ENCODE assay signal across 9 cellular contexts in the genomic region with DNA sequence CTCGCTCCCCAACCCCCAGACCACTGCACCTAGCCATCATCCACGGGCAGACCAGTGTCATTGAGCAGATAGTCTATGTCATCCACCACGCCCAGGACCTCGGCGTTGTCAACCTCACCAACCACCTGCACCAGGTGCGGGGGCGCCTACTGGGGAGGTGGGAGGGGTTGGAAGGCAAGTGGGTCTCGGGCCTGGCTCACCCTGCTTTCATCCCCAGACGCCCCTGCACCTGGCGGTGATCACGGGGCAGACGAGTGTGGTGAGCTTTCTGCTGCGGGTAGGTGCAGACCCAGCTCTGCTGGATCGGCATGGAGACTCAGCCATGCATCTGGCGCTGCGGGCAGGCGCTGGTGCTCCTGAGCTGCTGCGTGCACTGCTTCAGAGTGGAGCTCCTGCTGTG. TPM values are rescaled to one million over a fixed set of nuclear protein-coding genes. Genes with fewer than 3 reads are reported as not detected.
DNase-seq lines count a peak whose midpoint lies in the region; ATAC-seq, FAIRE-seq and TF ChIP-seq lines count a peak whose summit lies in the region.
"Had no signal": no experiment of that assay in that cellular context is flagged by ENCODE, and none has a peak within 500 bp of the region (broad histone marks: within the 10 kb centered on the region; RNA-seq: fewer than 3 reads in every experiment).

No MANE protein-coding gene starts in this region.

- H3K9me3 Mint-ChIP-seq in HFFc6, result no peaks in the 10 kb centered on the region
- H3K9me3 Mint-ChIP-seq in activated T-cell treated with anti-CD3 and anti-CD28 coated beads, Interleukin-2, amount 50 U/mL, for 4 hours, result no peaks in the 10 kb centered on the region

- ATAC-seq in activated T-cell treated with anti-CD3 and anti-CD28 coated beads, Interleukin-2, amount 50 U/mL, for 4 hours, result no peak
- ATAC-seq in mucosa of descending colon (no peak), HG02623 (IDR thresholded peaks at IDR 0.05; ENCODE audit: unreplicated experiment) (no peak)

- H3K27ac Mint-ChIP-seq in HFFc6, result peak overlapping the region; percentile 46; the same call in 1 of the 2 replicates

- H3K27ac ChIP-seq in BLaER1 treated with 17β-estradiol and CSF1 and Interleukin-3, amounts not matched to agents 10 nM and 100 nM, result peak overlapping the region in 2 of 11 experiments; percentile 25 to 74; a peak in 3 of 22 replicates
- no peak overlapping the region for H3K27ac ChIP-seq in SJCRH30

- no peaks in the 10 kb centered on the region for H3K36me3 Mint-ChIP-seq in HFFc6 (ENCODE audit: low read depth)
- peaks cover 31% of the 10 kb centered on the region for H3K36me3 Mint-ChIP-seq in activated T-cell treated with anti-CD3 and anti-CD28 coated beads, Interleukin-2, amount 50 U/mL, for 4 hours (ENCODE audit: insufficient read depth)

- no peaks in the 10 kb centered on the region for H3K27me3 ChIP-seq in BLaER1 treated with 17β-estradiol and CSF1 and Interleukin-3, amounts not matched to agents 10 nM and 100 nM
- no peaks in the 10 kb centered on the region for H3K27me3 ChIP-seq in SJCRH30

- H3K9ac ChIP-seq in BLaER1 treated with 17β-estradiol and CSF1 and Interleukin-3, amounts not matched to agents 10 nM and 100 nM, result peak overlapping the region; percentile 68 to 85 (median 77); a peak in 20 of 22 replicates

- H3K4me1 ChIP-seq in BLaER1 treated with 17β-estradiol and CSF1 and Interleukin-3, amounts not matched to agents 10 nM and 100 nM, result peaks cover 31 to 41% (median 36%) of the 10 kb centered on the region in 10 experiments
- H3K4me1 ChIP-seq in mucosa of descending colon (ENCODE audit: low read depth), result peaks cover 17% of the 10 kb centered on the region
- H3K4me1 ChIP-seq in SJCRH30, result peaks cover 13% of the 10 kb centered on the region; the same call in 1 of the 2 replicates

- no peak for FAIRE-seq in GM19239 (lab: Jason Lieb, UNC)

- TF ChIP-seq CTCF in HFFc6 (IDR thresholded peaks at IDR 0.05) (no peak), mucosa of descending colon (IDR thresholded peaks at IDR 0.05) (no peak)

- H4K20me1 ChIP-seq in BLaER1 treated with 17β-estradiol and CSF1 and Interleukin-3, amounts not matched to agents 10 nM and 100 nM, result peaks cover 0 to 85% (median 32%) of the 10 kb centered on the region in 11 experiments; a peak in 16 of 22 replicates

- H3K4me3 Mint-ChIP-seq in HFFc6, result no peak overlapping the region
- peak overlapping the region; percentile 97 for H3K4me3 Mint-ChIP-seq in activated T-cell treated with anti-CD3 and anti-CD28 coated beads, Interleukin-2, amount 50 U/mL, for 4 hours

- peak overlapping the region in 8 of 10 experiments; percentile 48 to 75 (median 64); a peak in 11 of 20 replicates for H3K4me3 ChIP-seq in BLaER1 treated with 17β-estradiol and CSF1 and Interleukin-3, amounts not matched to agents 10 nM and 100 nM
- H3K4me3 ChIP-seq in mucosa of descending colon, result no peak overlapping the region
- H3K4me3 ChIP-seq in SJCRH30, result no peak overlapping the region

- peaks cover 34% of the 10 kb centered on the region for H3K4me1 Mint-ChIP-seq in HFFc6 (ENCODE audit: low read depth)
- peaks cover 35% of the 10 kb centered on the region for H3K4me1 Mint-ChIP-seq in activated T-cell treated with anti-CD3 and anti-CD28 coated beads, Interleukin-2, amount 50 U/mL, for 4 hours (ENCODE audit: low read depth)

- peaks cover 5% of the 10 kb centered on the region for H3K27me3 Mint-ChIP-seq in HFFc6 (ENCODE audit: insufficient read depth)
- H3K27me3 Mint-ChIP-seq in activated T-cell treated with anti-CD3 and anti-CD28 coated beads, Interleukin-2, amount 50 U/mL, for 4 hours (ENCODE audit: low read depth), result no peaks in the 10 kb centered on the region

- H3K4me2 ChIP-seq in BLaER1 treated with 17β-estradiol and CSF1 and Interleukin-3, amounts not matched to agents 10 nM and 100 nM, result peak overlapping the region; percentile 81 to 100 (median 90)

- intact Hi-C loops in mucosa of descending colon (cut with DNase I, micrococcal nuclease), result no loop called here

- no peaks in the 10 kb centered on the region for H3K9me3 ChIP-seq in BLaER1 treated with 17β-estradiol and CSF1 and Interleukin-3, amounts not matched to agents 10 nM and 100 nM (replicated peaks in 1 of 11)
- H3K9me3 ChIP-seq in mucosa of descending colon, result no peaks in the 10 kb centered on the region
- H3K9me3 ChIP-seq in SJCRH30 (replicated peaks), result no peaks in the 10 kb centered on the region

- H3K36me3 ChIP-seq in BLaER1 treated with 17β-estradiol and CSF1 and Interleukin-3, amounts not matched to agents 10 nM and 100 nM, result peaks cover 13 to 69% (median 38%) of the 10 kb centered on the region in 11 experiments; a peak in 21 of 22 replicates
- H3K36me3 ChIP-seq in mucosa of descending colon (ENCODE audit: low read depth) (no peaks in the 10 kb centered on the region), SJCRH30 (no peaks in the 10 kb centered on the region)

- no peak for DNase-seq in HFFc6
- DNase-seq in activated T-cell treated with anti-CD3 and anti-CD28 coated beads, Interleukin-2, amount 50 U/mL, for 4 hours, result no peak
- peak in 2 of 3 donors; percentile 44 to 60 for DNase-seq in mucosa of descending colon
- no peak for DNase-seq in SJCRH30
- no peak for DNase-seq in GM19239 (ENCODE audit: insufficient read length, low spot score)
- no peak for DNase-seq in mucosa of gallbladder (ENCODE audit: low spot score)

RNA-seq across cellular contexts. Expression of gene NFKB2, which starts 4.6 kb away (rescaled TPM):
- total RNA-seq in HFFc6 (2021; fragmentation: NEBNext Ultra II Directional; extraction: Animal tissue kit (Norgen Biotek cat#: 25700)), result 10 to 100 TPM; 23.1 to 27.4 (median 26.1) TPM
- total RNA-seq in activated T-cell treated with anti-CD3 and anti-CD28 coated beads, Interleukin-2, amount 50 U/mL, for 4 hours, result 100 to 1,000 TPM; 300 to 365 (median 302) TPM
- total RNA-seq in mucosa of descending colon, result 10 to 100 TPM; 26.9 to 72.2 (median 29.0) TPM
- total RNA-seq in SJCRH30 (2014; rRNA removed; shearing (Covaris generic)), result 25.3 and 25.6 TPM in 2 replicates
- total RNA-seq in mucosa of gallbladder, result 42.2 TPM

RNA-seq across cellular contexts. Expression of gene PSD, which starts 18.5 kb away (rescaled TPM):
- 1 to 10 TPM in 2 of 6 experiments, under 1 TPM in 4; 0.37 to 1.4 (median 0.69) TPM for total RNA-seq in HFFc6 (2021; fragmentation: NEBNext Ultra II Directional; extraction: Animal tissue kit (Norgen Biotek cat#: 25700))
- total RNA-seq in activated T-cell treated with anti-CD3 and anti-CD28 coated beads, Interleukin-2, amount 50 U/mL, for 4 hours, result 1 to 10 TPM; 2.3 to 4.6 (median 3.7) TPM
- total RNA-seq in mucosa of descending colon, result 100 to 1,000 TPM in 1 of 3 donors, 10 to 100 TPM in 1, 1 to 10 TPM in 1; 8.2 to 228 (median 11.4) TPM
- 0.18 and 0.26 TPM in 2 replicates for total RNA-seq in SJCRH30 (2014; rRNA removed; shearing (Covaris generic))
- total RNA-seq in mucosa of gallbladder, result 106 TPM

RNA-seq across cellular contexts. Expression of gene FBXL15, which starts 20.6 kb away (rescaled TPM):
- 10 to 100 TPM in 4 of 6 experiments, 1 to 10 TPM in 2; 9.2 to 13.2 (median 11.5) TPM for total RNA-seq in HFFc6 (2021; fragmentation: NEBNext Ultra II Directional; extraction: Animal tissue kit (Norgen Biotek cat#: 25700))
- 10 to 100 TPM; 16.5 to 17.7 (median 16.6) TPM for total RNA-seq in activated T-cell treated with anti-CD3 and anti-CD28 coated beads, Interleukin-2, amount 50 U/mL, for 4 hours
- total RNA-seq in mucosa of descending colon (10 to 100 TPM; 18.3 to 27.7 (median 20.5) TPM), mucosa of gallbladder (29.3 TPM)
- total RNA-seq in SJCRH30 (2014; rRNA removed; shearing (Covaris generic)), result 5.8 and 6.1 TPM in 2 replicates

RNA-seq across cellular contexts. Expression of gene CUEDC2, which starts 32.3 kb away (rescaled TPM):
- 10 to 100 TPM; 62.6 to 75.9 (median 72.5) TPM for total RNA-seq in HFFc6 (2021; fragmentation: NEBNext Ultra II Directional; extraction: Animal tissue kit (Norgen Biotek cat#: 25700))
- 10 to 100 TPM; 44.3 to 50.6 (median 45.3) TPM for total RNA-seq in activated T-cell treated with anti-CD3 and anti-CD28 coated beads, Interleukin-2, amount 50 U/mL, for 4 hours
- total RNA-seq in mucosa of descending colon, result 10 to 100 TPM; 26.6 to 51.9 (median 29.2) TPM
- total RNA-seq in SJCRH30 (2014; rRNA removed; shearing (Covaris generic)), result 94.8 and 101 TPM in 2 replicates
- total RNA-seq in mucosa of gallbladder, result 63.2 TPM

RNA-seq across cellular contexts. Expression of gene C10orf95, which starts 51.3 kb away (rescaled TPM):
- under 1 TPM in 1 of 6 experiments, not detected in 5; 0.12 TPM for total RNA-seq in HFFc6 (2021; fragmentation: NEBNext Ultra II Directional; extraction: Animal tissue kit (Norgen Biotek cat#: 25700))
- total RNA-seq in activated T-cell treated with anti-CD3 and anti-CD28 coated beads, Interleukin-2, amount 50 U/mL, for 4 hours, result under 1 TPM; 0.27 to 0.96 (median 0.45) TPM
- total RNA-seq in mucosa of descending colon (1 to 10 TPM in 2 of 3 donors, under 1 TPM in 1; 0.41 to 2.3 (median 2.0) TPM), mucosa of gallbladder (0.46 TPM)
- 0.08 and 0.15 TPM in 2 replicates for total RNA-seq in SJCRH30 (2014; rRNA removed; shearing (Covaris generic))
- total RNA-seq: aorta had no signal

Comparison
In these comparisons a context has a peak if more than half of its experiments do, and no peak if none do; other contexts are left out.
1. H3K4me3 ChIP-seq: peak in BLaER1 treated with 17β-estradiol and CSF1 and Interleukin-3, amounts not matched to agents 10 nM and 100 nM (8 of 10); none in mucosa of descending colon (single experiment) and SJCRH30 (single experiment).
2. DNase-seq: peak in mucosa of descending colon (2 of 3); none in HFFc6 (single experiment), activated T-cell treated with anti-CD3 and anti-CD28 coated beads, Interleukin-2, amount 50 U/mL, for 4 hours (single experiment), SJCRH30 (0 of 2), GM19239 (single experiment) and mucosa of gallbladder (single experiment).